8 cellular contexts compared by ENCODE assay signal in the genomic region with DNA sequence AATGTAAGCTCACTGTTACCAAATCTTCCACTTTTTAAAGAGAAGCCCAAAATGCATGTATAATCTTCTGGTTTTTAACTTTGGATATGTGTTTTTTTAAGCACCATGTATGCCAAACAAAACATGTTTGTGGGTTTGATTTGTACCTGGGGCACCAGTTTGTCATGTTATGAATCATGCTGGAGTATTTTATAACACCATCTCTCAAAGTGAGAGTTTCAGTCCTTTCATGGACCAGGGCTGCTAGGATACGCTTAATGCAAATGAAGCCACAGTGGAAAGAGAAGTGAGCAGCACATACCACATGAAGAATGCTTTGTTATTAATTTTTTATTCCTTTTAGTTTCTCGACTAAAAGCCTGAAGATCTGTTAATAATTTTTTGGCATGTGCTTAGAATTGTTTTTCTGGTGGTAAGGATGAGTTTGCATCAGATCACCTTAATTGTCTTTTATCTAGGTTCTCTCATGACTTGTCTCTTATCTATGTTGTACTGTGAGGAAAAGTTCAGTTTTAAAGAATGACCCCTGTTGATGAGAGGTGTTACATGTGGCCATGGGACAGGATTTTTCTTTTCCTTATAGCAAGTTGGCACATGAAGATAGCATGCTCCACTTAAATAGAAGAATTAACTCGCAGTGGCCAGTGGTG. TPM values are rescaled to one million over a fixed set of nuclear protein-coding genes. Genes with fewer than 3 reads are reported as not detected.
DNase-seq lines count a peak whose midpoint lies in the region; ATAC-seq and TF ChIP-seq lines count a peak whose summit lies in the region.

No MANE protein-coding gene starts in this region.

- H3K9ac ChIP-seq in Karpas-422 (ENCODE audit: low read length) = no peak overlapping the region

- TF ChIP-seq EP300 in upper lobe of left lung (IDR thresholded peaks at IDR 0.05) = no peak

- DNase-seq in Karpas-422 = peak; percentile 55
- peak; percentile 42 to 74 for DNase-seq in foreskin keratinocyte
- DNase-seq in upper lobe of left lung = no peak
- no peak for DNase-seq in activated gamma-delta T cell treated with Interleukin-2 at 50 U/mL for 16 hours
- no peak for DNase-seq in effector CD4-positive, alpha-beta T cell
- DNase-seq in NCI-H774 (lab: John Stamatoyannopoulos, UW) = no peak

- no peak overlapping the region for H3K4me3 ChIP-seq in Karpas-422 (ENCODE audit: low read length)
- H3K4me3 ChIP-seq in upper lobe of left lung = no peak overlapping the region

- TF ChIP-seq CTCF in foreskin keratinocyte (conservative IDR thresholded peaks at IDR 0.05) = no peak
- TF ChIP-seq CTCF in upper lobe of left lung (IDR thresholded peaks at IDR 0.05) = no peak

- WGBS in upper lobe of left lung, 2 donors = 78 to 80% methylated on average over 3 of the region's 3 CpGs

- H3K27me3 ChIP-seq in Karpas-422 (ENCODE audit: low read length) = no peaks in the 10 kb centered on the region
- H3K27me3 ChIP-seq in foreskin keratinocyte = no peaks in the 10 kb centered on the region
- H3K27me3 ChIP-seq in upper lobe of left lung = no peaks in the 10 kb centered on the region

- peak overlapping the region; percentile 10 for H2AFZ ChIP-seq in Karpas-422 (ENCODE audit: low read length)

- no peaks in the 10 kb centered on the region for H3K9me3 ChIP-seq in Karpas-422 (ENCODE audit: low read length)
- no peaks in the 10 kb centered on the region for H3K9me3 ChIP-seq in upper lobe of left lung

- H3K79me2 ChIP-seq in Karpas-422 (ENCODE audit: low read length) = no peaks in the 10 kb centered on the region

- no peaks in the 10 kb centered on the region for H3K9me2 ChIP-seq in Karpas-422 (replicated peaks; ENCODE audit: insufficient read depth, low read length)

- H3K4me2 ChIP-seq in Karpas-422 (ENCODE audit: low read depth, low read length, poor library complexity, severe bottlenecking) = peak overlapping the region; percentile 46

- peaks cover 35% of the 10 kb centered on the region for H3K4me1 ChIP-seq in Karpas-422 (ENCODE audit: low read length)
- peaks cover 12% of the 10 kb centered on the region for H3K4me1 ChIP-seq in foreskin keratinocyte
- peaks cover 7 to 15% (median 11%) of the 10 kb centered on the region in 4 donors for H3K4me1 ChIP-seq in upper lobe of left lung

- TF ChIP-seq POLR2A in upper lobe of left lung (IDR thresholded peaks at IDR 0.05) = no peak

- H4K20me1 ChIP-seq in Karpas-422 (ENCODE audit: insufficient read depth, low read depth, low read length) = peaks cover 12% of the 10 kb centered on the region

- ATAC-seq in GM18868 (IDR thresholded peaks at IDR 0.05; ENCODE audit: unreplicated experiment) (peak; percentile 55), GM21737 (IDR thresholded peaks at IDR 0.05; ENCODE audit: unreplicated experiment) (peak; percentile 41), foreskin keratinocyte (peak; percentile 26), upper lobe of left lung (ENCODE audit: low FRiP score in 2 of 2) (no peak)

- H3K27ac ChIP-seq in Karpas-422 (ENCODE audit: low read length) = no peak overlapping the region
- H3K27ac ChIP-seq in foreskin keratinocyte = no peak overlapping the region
- no peak overlapping the region for H3K27ac ChIP-seq in upper lobe of left lung

- H3K36me3 ChIP-seq in Karpas-422 (ENCODE audit: insufficient read depth, low read length) (no peaks in the 10 kb centered on the region), upper lobe of left lung (no peaks in the 10 kb centered on the region)

RNA-seq across cellular contexts. Expression of a gene that starts 2.0 kb away (rescaled TPM):
- total RNA-seq in Karpas-422 (2014; rRNA removed; shearing (Covaris generic); ENCODE audit: low replicate concordance) = 28.9 and 39.5 TPM in 2 replicates
- total RNA-seq in foreskin keratinocyte (18.3 and 18.9 TPM in 2 replicates), upper lobe of left lung (100 to 1,000 TPM in 2 of 6 donors, 10 to 100 TPM in 4; 41.3 to 229 (median 85.3) TPM)
- 3.9 and 4.0 TPM in 2 replicates for polyA plus RNA-seq in foreskin keratinocyte

Comparison
In these comparisons a context has a peak if more than half of its experiments do, and no peak if none do; other contexts are left out.
1. ATAC-seq: peak in GM18868 (single experiment), GM21737 (single experiment) and foreskin keratinocyte (single experiment); none in upper lobe of left lung (0 of 2).
2. DNase-seq: peak in Karpas-422 (single experiment) and foreskin keratinocyte (2 of 2); none in upper lobe of left lung (0 of 2), activated gamma-delta T cell treated with Interleukin-2 at 50 U/mL for 16 hours (single experiment), effector CD4-positive, alpha-beta T cell (single experiment) and NCI-H774 (single experiment).